13 cellular contexts compared by ENCODE assay signal in genomic region chr9:27394154-27394825, GRCh38.
DNase-seq lines count a peak whose midpoint lies in the region; ATAC-seq and TF ChIP-seq lines count a peak whose summit lies in the region.
"Had no signal": no experiment of that assay in that cellular context is flagged by ENCODE, and none has a peak within 500 bp of the region (broad histone marks: within the 10 kb centered on the region; RNA-seq: fewer than 3 reads in every experiment).

No MANE protein-coding gene starts in this region.

- H3K9ac ChIP-seq in colonic mucosa (ENCODE audit: low read depth in 2 of 2, low read length in 2 of 2) (peak overlapping the region in 1 of 2 donors; percentile 1), smooth muscle cell (ENCODE audit: low read depth) (no peak overlapping the region)

- H3K27ac Mint-ChIP-seq in HFFc6, result no peak overlapping the region

- no peaks in the 10 kb centered on the region for H4K20me1 ChIP-seq in smooth muscle cell (ENCODE audit: low read depth)

- peaks cover 2% of the 10 kb centered on the region for H3K27me3 Mint-ChIP-seq in HFFc6 (ENCODE audit: insufficient read depth)

- H3K4me1 Mint-ChIP-seq in HFFc6 (ENCODE audit: low read depth), result no peaks in the 10 kb centered on the region

- TF ChIP-seq CTCF in colonic mucosa (IDR thresholded peaks at IDR 0.05), result no peak
- TF ChIP-seq CTCF in lower lobe of right lung (IDR thresholded peaks at IDR 0.05), result no peak
- TF ChIP-seq CTCF in smooth muscle cell (IDR thresholded peaks at IDR 0.05; ENCODE audit: borderline replicate concordance, insufficient read depth, poor library complexity, severe bottlenecking), result no peak
- no peak for TF ChIP-seq CTCF in HFFc6 (IDR thresholded peaks at IDR 0.05)

- H3K27me3 ChIP-seq in colonic mucosa (no peaks in the 10 kb centered on the region), lower lobe of right lung (ENCODE audit: low read depth) (no peaks in the 10 kb centered on the region), smooth muscle cell (ENCODE audit: low read depth) (peaks cover 32% of the 10 kb centered on the region)

- H3K79me2 ChIP-seq in smooth muscle cell (ENCODE audit: low read depth), result no peaks in the 10 kb centered on the region

- H3K4me2 ChIP-seq in smooth muscle cell, result peak overlapping the region; percentile 7

- no peaks in the 10 kb centered on the region for H3K36me3 Mint-ChIP-seq in HFFc6 (ENCODE audit: low read depth)

- H3K4me3 ChIP-seq in colonic mucosa (no peak overlapping the region), lower lobe of right lung (no peak overlapping the region), smooth muscle cell (no peak overlapping the region)

- H3K9me3 ChIP-seq in colonic mucosa (no peaks in the 10 kb centered on the region), lower lobe of right lung (no peaks in the 10 kb centered on the region), smooth muscle cell (replicated peaks; ENCODE audit: low read depth) (no peaks in the 10 kb centered on the region)

- DNase-seq in HT-29 (ENCODE audit: low spot score), result peak; percentile 59
- DNase-seq in colonic mucosa, result no peak
- no peak for DNase-seq in lower lobe of right lung
- no peak for DNase-seq in smooth muscle cell (lab: John Stamatoyannopoulos, UW; ENCODE audit: unreplicated experiment)
- DNase-seq in NCI-H128 (lab: John Stamatoyannopoulos, UW; ENCODE audit: unreplicated experiment), result no peak
- no peak for DNase-seq in GDM1 (lab: John Stamatoyannopoulos, UW)
- DNase-seq in HFFc6, result no peak
- DNase-seq: activated CD8-positive, alpha-beta memory T cell treated with anti-CD3 and anti-CD28 coated beads, Interleukin-2, amount 50 U/mL, for 4 hours; amniotic stem cell; NCI-H2171; OCI-M1 had no signal

- H3K4me3 Mint-ChIP-seq in HFFc6, result no peak overlapping the region

- no peaks in the 10 kb centered on the region for H3K9me3 Mint-ChIP-seq in HFFc6

- no peak for TF ChIP-seq POLR2A in GM18505 (IDR thresholded peaks at IDR 0.05; ENCODE audit: borderline replicate concordance, extremely low read depth, insufficient read depth, insufficient read length)

- peak overlapping the region; percentile 53 for H3K27ac ChIP-seq in colonic mucosa
- no peak overlapping the region for H3K27ac ChIP-seq in lower lobe of right lung
- H3K27ac ChIP-seq in smooth muscle cell (ENCODE audit: low read depth), result peak overlapping the region; percentile 32
- H3K27ac ChIP-seq: C4-2B had no signal

- no peaks in the 10 kb centered on the region for H3F3A ChIP-seq in smooth muscle cell (ENCODE audit: low read depth)

- ATAC-seq in lower lobe of right lung (peak; percentile 82 to 90), GM18505 (IDR thresholded peaks at IDR 0.05; ENCODE audit: unreplicated experiment) (no peak)

- 18% methylated on average over 4 of the region's 4 CpGs for WGBS in smooth muscle cell (ENCODE audit: low lambda C conversion rate)

- H3K36me3 ChIP-seq in colonic mucosa (no peaks in the 10 kb centered on the region), lower lobe of right lung (no peaks in the 10 kb centered on the region), smooth muscle cell (ENCODE audit: low read depth) (no peaks in the 10 kb centered on the region)

- H2AFZ ChIP-seq in smooth muscle cell (ENCODE audit: low read depth), result no peak overlapping the region

- H3K4me1 ChIP-seq in colonic mucosa (no peaks in the 10 kb centered on the region), lower lobe of right lung (peaks cover 20% of the 10 kb centered on the region), smooth muscle cell (ENCODE audit: low read depth) (peaks cover 35% of the 10 kb centered on the region)

- intact Hi-C loops in colonic mucosa (cut with DNase I) (no loop called here), lower lobe of right lung (cut with DNase I) (no loop called here)
